1 cellular context compared by ENCODE assay signal in genomic region chr14:71346685-71347084, GRCh38.
TF ChIP-seq lines count a peak whose summit lies in the region.

No MANE protein-coding gene starts in this region.

TF ChIP-seq in K562, 482 proteins besides CTCF, POLR2A, EP300 and RAD21:
- TF ChIP-seq HMBOX1 (IDR thresholded peaks at IDR 0.05) (0 out of 2 replicates have a peak, but pooled peaks have one; percentile 15), CTCFL (IDR thresholded peaks at IDR 0.05; ENCODE audit: borderline replicate concordance, insufficient read depth, low read depth, low read length, poor library complexity, severe bottlenecking) (no peak)
